Comparison of ENCODE assay signal across 1 cellular context in the genomic region with DNA sequence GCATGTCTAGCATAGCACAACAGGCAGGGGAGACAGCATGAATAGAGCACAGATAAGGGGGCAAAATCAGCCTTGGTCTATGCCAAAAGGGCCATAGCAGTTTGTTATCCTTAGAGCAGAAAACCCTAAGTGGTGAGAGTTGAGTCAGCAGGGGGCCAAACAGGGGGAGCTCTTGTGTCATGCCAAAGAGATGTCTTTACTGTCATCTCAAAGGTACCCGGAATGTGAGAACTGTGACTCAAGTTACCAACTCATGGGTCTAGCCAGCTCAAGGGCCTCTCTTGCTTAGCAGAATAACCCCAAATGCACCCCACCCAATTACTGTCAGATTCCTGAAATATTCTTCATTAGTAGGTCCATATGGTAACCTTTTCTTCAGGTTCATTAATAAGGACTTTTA.
TF ChIP-seq lines count a peak whose summit lies in the region.

No MANE protein-coding gene starts in this region.

TF ChIP-seq in K562, 482 proteins besides CTCF, POLR2A, EP300 and RAD21:
- TF ChIP-seq CHD7 (IDR thresholded peaks at IDR 0.05; ENCODE audit: low read depth, low read length) = no peak
- no peak for TF ChIP-seq CBX3 (IDR thresholded peaks at IDR 0.05; ENCODE audit: borderline replicate concordance in 1 of 2, low read length in 2 of 2)
- no peak for TF ChIP-seq RBBP5 (IDR thresholded peaks at IDR 0.05; ENCODE audit: borderline replicate concordance, insufficient read depth, low read length, poor library complexity, severe bottlenecking)
- no peak for TF ChIP-seq CREBBP (IDR thresholded peaks at IDR 0.05; ENCODE audit: low read depth, low read length)
- no peak for TF ChIP-seq MTA1 (IDR thresholded peaks at IDR 0.05; ENCODE audit: borderline replicate concordance)
- no peak for TF ChIP-seq CHD4 (IDR thresholded peaks at IDR 0.05; ENCODE audit: insufficient read depth, insufficient replicate concordance, low read depth, low read length, poor library complexity, severe bottlenecking)
- no peak for TF ChIP-seq NCOA2 (IDR thresholded peaks at IDR 0.05; ENCODE audit: partially characterized antibody in 2 of 2)
- no peak for TF ChIP-seq MAZ (CRISPR knock-in tag; conservative IDR thresholded peaks at IDR 0.05 in 1 of 2, IDR thresholded peaks at IDR 0.05 in 1 of 2)
- TF ChIP-seq, protein P1, sequence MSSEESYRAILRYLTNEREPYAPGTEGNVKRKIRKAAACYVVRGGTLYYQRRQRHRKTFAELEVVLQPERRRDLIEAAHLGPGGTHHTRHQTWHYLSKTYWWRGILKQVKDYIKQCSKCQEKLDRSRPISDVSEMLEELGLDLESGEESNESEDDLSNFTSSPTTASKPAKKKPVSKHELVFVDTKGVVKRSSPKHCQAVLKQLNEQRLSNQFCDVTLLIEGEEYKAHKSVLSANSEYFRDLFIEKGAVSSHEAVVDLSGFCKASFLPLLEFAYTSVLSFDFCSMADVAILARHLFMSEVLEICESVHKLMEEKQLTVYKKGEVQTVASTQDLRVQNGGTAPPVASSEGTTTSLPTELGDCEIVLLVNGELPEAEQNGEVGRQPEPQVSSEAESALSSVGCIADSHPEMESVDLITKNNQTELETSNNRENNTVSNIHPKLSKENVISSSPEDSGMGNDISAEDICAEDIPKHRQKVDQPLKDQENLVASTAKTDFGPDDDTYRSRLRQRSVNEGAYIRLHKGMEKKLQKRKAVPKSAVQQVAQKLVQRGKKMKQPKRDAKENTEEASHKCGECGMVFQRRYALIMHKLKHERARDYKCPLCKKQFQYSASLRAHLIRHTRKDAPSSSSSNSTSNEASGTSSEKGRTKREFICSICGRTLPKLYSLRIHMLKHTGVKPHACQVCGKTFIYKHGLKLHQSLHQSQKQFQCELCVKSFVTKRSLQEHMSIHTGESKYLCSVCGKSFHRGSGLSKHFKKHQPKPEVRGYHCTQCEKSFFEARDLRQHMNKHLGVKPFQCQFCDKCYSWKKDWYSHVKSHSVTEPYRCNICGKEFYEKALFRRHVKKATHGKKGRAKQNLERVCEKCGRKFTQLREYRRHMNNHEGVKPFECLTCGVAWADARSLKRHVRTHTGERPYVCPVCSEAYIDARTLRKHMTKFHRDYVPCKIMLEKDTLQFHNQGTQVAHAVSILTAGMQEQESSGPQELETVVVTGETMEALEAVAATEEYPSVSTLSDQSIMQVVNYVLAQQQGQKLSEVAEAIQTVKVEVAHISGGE (CRISPR knock-in tag; IDR thresholded peaks at IDR 0.05) = no peak
- no peak for TF ChIP-seq ZNF224 (CRISPR knock-in tag; IDR thresholded peaks at IDR 0.05)
- TF ChIP-seq CLOCK (CRISPR knock-in tag; IDR thresholded peaks at IDR 0.05; ENCODE audit: borderline replicate concordance) = no peak
- TF ChIP-seq, protein P2, sequence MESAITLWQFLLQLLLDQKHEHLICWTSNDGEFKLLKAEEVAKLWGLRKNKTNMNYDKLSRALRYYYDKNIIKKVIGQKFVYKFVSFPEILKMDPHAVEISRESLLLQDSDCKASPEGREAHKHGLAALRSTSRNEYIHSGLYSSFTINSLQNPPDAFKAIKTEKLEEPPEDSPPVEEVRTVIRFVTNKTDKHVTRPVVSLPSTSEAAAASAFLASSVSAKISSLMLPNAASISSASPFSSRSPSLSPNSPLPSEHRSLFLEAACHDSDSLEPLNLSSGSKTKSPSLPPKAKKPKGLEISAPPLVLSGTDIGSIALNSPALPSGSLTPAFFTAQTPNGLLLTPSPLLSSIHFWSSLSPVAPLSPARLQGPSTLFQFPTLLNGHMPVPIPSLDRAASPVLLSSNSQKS (CRISPR knock-in tag; IDR thresholded peaks at IDR 0.05) = no peak
- no peak for TF ChIP-seq NBN (IDR thresholded peaks at IDR 0.05; ENCODE audit: low read depth)
- no peak for TF ChIP-seq KDM2B (CRISPR knock-in tag; IDR thresholded peaks at IDR 0.05)
- no peak for TF ChIP-seq FOXA3 (CRISPR knock-in tag; conservative IDR thresholded peaks at IDR 0.05 in 1 of 2, IDR thresholded peaks at IDR 0.05 in 1 of 2)
- TF ChIP-seq ZNF75A (CRISPR knock-in tag; IDR thresholded peaks at IDR 0.05) = no peak
